1 cellular context compared by ENCODE assay signal in genomic region chr3:15601046-15601398, GRCh38.
TF ChIP-seq lines count a peak whose summit lies in the region.

No MANE protein-coding gene starts in this region.

TF ChIP-seq in GM12878, 131 proteins besides CTCF, POLR2A, EP300 and RAD21 (continued from another document):
- TF ChIP-seq E2F8 (IDR thresholded peaks at IDR 0.05; ENCODE audit: low read depth, partially characterized antibody) = no peak
- peak; percentile 46; the same call in 1 of the 2 replicates for TF ChIP-seq RUNX3 (IDR thresholded peaks at IDR 0.05; ENCODE audit: low read length)
- no peak for TF ChIP-seq WRNIP1 (IDR thresholded peaks at IDR 0.05; ENCODE audit: borderline replicate concordance, low read depth, low read length)
- no peak for TF ChIP-seq HCFC1 (IDR thresholded peaks at IDR 0.05; ENCODE audit: low read length)
- peak; percentile 74 for TF ChIP-seq BMI1 (IDR thresholded peaks at IDR 0.05; ENCODE audit: borderline replicate concordance)
- no peak for TF ChIP-seq TAF1 (IDR thresholded peaks at IDR 0.05; ENCODE audit: borderline replicate concordance, low read depth, low read length)
- no peak for TF ChIP-seq BACH1 (IDR thresholded peaks at IDR 0.05; ENCODE audit: borderline replicate concordance)
- 0 out of 2 replicates have a peak, but pooled peaks have one; percentile 31 for TF ChIP-seq EED (IDR thresholded peaks at IDR 0.05; ENCODE audit: low read depth)
- no peak for TF ChIP-seq STAT1 (conservative IDR thresholded peaks at IDR 0.05)
- TF ChIP-seq BCL3 (IDR thresholded peaks at IDR 0.05; ENCODE audit: borderline replicate concordance, insufficient read depth, low read depth, low read length, poor library complexity, severe bottlenecking) = no peak
- 0 out of 4 replicates have a peak, but pooled peaks of 1 of the 2 experiments have one; percentile 11 for TF ChIP-seq IKZF2 (IDR thresholded peaks at IDR 0.05)
- TF ChIP-seq EGR1 (IDR thresholded peaks at IDR 0.05; ENCODE audit: borderline replicate concordance in 1 of 2, low read depth in 2 of 2, low read length in 2 of 2) = no peak
- TF ChIP-seq GATAD2B (conservative IDR thresholded peaks at IDR 0.05; ENCODE audit: low read depth) = no peak
- TF ChIP-seq SRF (IDR thresholded peaks at IDR 0.05; ENCODE audit: low read depth in 2 of 2, low read length in 2 of 2) = peak; percentile 47 to 48; a peak in 2 of 4 replicates
- peak; percentile 51; the same call in 1 of the 2 replicates for TF ChIP-seq YY1 (IDR thresholded peaks at IDR 0.05; ENCODE audit: low read depth, low read length)
- TF ChIP-seq MTA2 (IDR thresholded peaks at IDR 0.05; ENCODE audit: low read depth) = no peak
